In genomic region chr5:92801921-92802320, GRCh38 we compare ENCODE assay signal across 18 cellular contexts.
DNase-seq lines count a peak whose midpoint lies in the region; ATAC-seq and TF ChIP-seq lines count a peak whose summit lies in the region.
"Had no signal": no experiment of that assay in that cellular context is flagged by ENCODE, and none has a peak within 500 bp of the region (broad histone marks: within the 10 kb centered on the region; RNA-seq: fewer than 3 reads in every experiment).

No MANE protein-coding gene starts in this region.

- no peak overlapping the region for H3K56ac ChIP-seq in IMR-90 (ENCODE audit: extremely low read depth, insufficient read depth, low read length)

- POLR2A ChIA-PET in IMR-90 (lab: Charles Lee; ENCODE audit: unreplicated experiment): no interaction called here

- H3K23ac ChIP-seq in IMR-90 (ENCODE audit: low read depth, low read length): no peak overlapping the region

- H3K27me3 ChIP-seq in IMR-90 (ENCODE audit: control insufficient read depth, insufficient read depth, low read length): no peaks in the 10 kb centered on the region
- H3K27me3 ChIP-seq: gastroesophageal sphincter, upper lobe of right lung had no signal

- H3K9ac ChIP-seq in IMR-90 (ENCODE audit: low read depth, low read length): no peak overlapping the region

- H4K5ac ChIP-seq in IMR-90 (ENCODE audit: low read depth, low read length): peak overlapping the region; percentile 77; the same call in 1 of the 2 replicates

- H3K9me3 ChIP-seq in IMR-90 (ENCODE audit: control insufficient read depth, insufficient read depth, low read length): no peaks in the 10 kb centered on the region
- H3K9me3 ChIP-seq: gastroesophageal sphincter, upper lobe of right lung had no signal

- H3K9me3 Mint-ChIP-seq in activated naive CD8-positive, alpha-beta T cell treated with anti-CD3 and anti-CD28 coated beads for 36 hours: peaks cover 3% of the 10 kb centered on the region

- H4K8ac ChIP-seq in IMR-90 (ENCODE audit: low read depth in 2 of 2, low read length in 2 of 2): peak overlapping the region in 1 of 2 experiments; percentile 4; a peak in 1 of 4 replicates

- WGBS in IMR-90 (ENCODE audit: extremely low coverage in 2 of 2, insufficient read length in 1 of 2), 2 experiments: no CpG with 5 or more reads among the region's 7 CpGs

- no peak overlapping the region for H4K91ac ChIP-seq in IMR-90 (ENCODE audit: insufficient read depth, low read depth, low read length)

- TF ChIP-seq RAD21 in IMR-90 (IDR thresholded peaks at IDR 0.05; ENCODE audit: low read length): no peak

- no peaks in the 10 kb centered on the region for H3K4me1 Mint-ChIP-seq in activated naive CD8-positive, alpha-beta T cell treated with anti-CD3 and anti-CD28 coated beads for 36 hours
- H3K4me1 Mint-ChIP-seq: activated naive CD4-positive, alpha-beta T cell treated with anti-CD3 and anti-CD28 coated beads, Interleukin-2, amount 10 ng/mL, durations not matched to agents 7 days and 5 days had no signal

- no peaks in the 10 kb centered on the region for H3K36me3 Mint-ChIP-seq in activated naive CD8-positive, alpha-beta T cell treated with anti-CD3 and anti-CD28 coated beads for 36 hours
- H3K36me3 Mint-ChIP-seq: activated naive CD4-positive, alpha-beta T cell treated with anti-CD3 and anti-CD28 coated beads, Interleukin-2, amount 10 ng/mL, durations not matched to agents 7 days and 5 days had no signal

- H3K4me2 ChIP-seq in IMR-90 (ENCODE audit: low read depth, low read length): peak overlapping the region; percentile 30; the same call in 1 of the 2 replicates

- H3K14ac ChIP-seq in IMR-90 (replicated peaks; ENCODE audit: low read depth, low read length): no peak overlapping the region

- no peaks in the 10 kb centered on the region for H3K9me1 ChIP-seq in IMR-90 (ENCODE audit: insufficient read depth, low read length)

- in situ Hi-C loops in IMR-90 (cut with MboI; ENCODE audit: low sequenced_read_pairs): no loop called here

- no peak for TF ChIP-seq POLR2A in IMR-90 (IDR thresholded peaks at IDR 0.05; ENCODE audit: low read depth, low read length)
- TF ChIP-seq POLR2A in erythroblast (IDR thresholded peaks at IDR 0.05; ENCODE audit: low read length): no peak

- CTCF ChIA-PET in IMR-90 (lab: Yijun Ruan, JAX): interaction anchor here (1.0 kb wide), 1 partner anchor 114 kb away, joined by 3 read pairs; no protein-coding TSS in a partner anchor

- H2AFZ ChIP-seq in IMR-90 (replicated peaks; ENCODE audit: low read length, poor library complexity): no peak overlapping the region

- no peak overlapping the region for H3K27ac ChIP-seq in IMR-90 (ENCODE audit: insufficient read depth, low read length)
- H3K27ac ChIP-seq: cardiac muscle cell, gastroesophageal sphincter, upper lobe of right lung had no signal

- dilution Hi-C loops in IMR-90 (cut with HindIII; ENCODE audit: low sequenced_read_pairs, unreplicated experiment): no loop called here

- H3K79me1 ChIP-seq in IMR-90 (ENCODE audit: low read depth in 1 of 2, low read length in 2 of 2): no peaks in the 10 kb centered on the region

- DNase-seq in DMS153 (lab: John Stamatoyannopoulos, UW): peak; percentile 68
- no peak for DNase-seq in IMR-90
- peak; percentile 94 for DNase-seq in SHP77 treated with DMSO at 0.1 percent for 48 hours (lab: John Stamatoyannopoulos, UW)
- DNase-seq in kidney glomerular epithelial cell (lab: John Stamatoyannopoulos, UW): peak; percentile 5
- DNase-seq in activated naive CD8-positive, alpha-beta T cell treated with anti-CD3 and anti-CD28 coated beads for 36 hours: no peak
- no peak for DNase-seq in kidney tubule cell (ENCODE audit: low spot score)
- DNase-seq in erythroblast (lab: John Stamatoyannopoulos, UW): no peak
- DNase-seq: activated CD8-positive, alpha-beta memory T cell treated with anti-CD3 and anti-CD28 coated beads, Interleukin-2, amount 50 U/mL, for 48 hours; activated naive CD4-positive, alpha-beta T cell treated with anti-CD3 and anti-CD28 coated beads, Interleukin-2, amount 10 ng/mL, durations not matched to agents 7 days and 5 days; mammary epithelial cell; NCI-H1105; NCI-H82; stimulated activated CD4-positive, alpha-beta T cell treated with anti-CD3 and anti-CD28 coated beads, Interleukin-4, amount 100 ng/mL, for 4 hours; upper lobe of right lung had no signal

- H3K27ac Mint-ChIP-seq in activated naive CD8-positive, alpha-beta T cell treated with anti-CD3 and anti-CD28 coated beads for 36 hours: no peak overlapping the region
- H3K27ac Mint-ChIP-seq: activated naive CD4-positive, alpha-beta T cell treated with anti-CD3 and anti-CD28 coated beads, Interleukin-2, amount 10 ng/mL, durations not matched to agents 7 days and 5 days had no signal

- H2AK9ac ChIP-seq in IMR-90 (replicated peaks; ENCODE audit: low read depth, low read length, poor library complexity): no peak overlapping the region

- H3K4me3 ChIP-seq in IMR-90 (ENCODE audit: insufficient read depth, low read depth, low read length): no peak overlapping the region
- H3K4me3 ChIP-seq: cardiac muscle cell, gastroesophageal sphincter, upper lobe of right lung had no signal

- H4K20me1 ChIP-seq in IMR-90 (ENCODE audit: insufficient read depth, low read length): no peaks in the 10 kb centered on the region

- H3K27me3 Mint-ChIP-seq in activated naive CD8-positive, alpha-beta T cell treated with anti-CD3 and anti-CD28 coated beads for 36 hours: no peaks in the 10 kb centered on the region
- H3K27me3 Mint-ChIP-seq: activated naive CD4-positive, alpha-beta T cell treated with anti-CD3 and anti-CD28 coated beads, Interleukin-2, amount 10 ng/mL, durations not matched to agents 7 days and 5 days had no signal

- H2AK5ac ChIP-seq in IMR-90 (ENCODE audit: low read depth, low read length): no peak overlapping the region

- no peaks in the 10 kb centered on the region for H3K4me1 ChIP-seq in IMR-90 (ENCODE audit: control insufficient read depth, insufficient read depth, low read length)
- H3K4me1 ChIP-seq: upper lobe of right lung had no signal

- H3K36me3 ChIP-seq in IMR-90 (ENCODE audit: control insufficient read depth, insufficient read depth, low read length): no peaks in the 10 kb centered on the region
- H3K36me3 ChIP-seq: cardiac muscle cell, gastroesophageal sphincter, upper lobe of right lung had no signal

- ATAC-seq in IMR-90 (ENCODE audit: low read depth) (no peak), GM21737 (IDR thresholded peaks at IDR 0.05; ENCODE audit: unreplicated experiment) (no peak)
- ATAC-seq: gastroesophageal sphincter, sciatic nerve, upper lobe of right lung had no signal

- no peak overlapping the region for H2BK15ac ChIP-seq in IMR-90 (ENCODE audit: low read depth, low read length)

- H3K4me3 Mint-ChIP-seq in activated naive CD8-positive, alpha-beta T cell treated with anti-CD3 and anti-CD28 coated beads for 36 hours: no peak overlapping the region
- H3K4me3 Mint-ChIP-seq: activated naive CD4-positive, alpha-beta T cell treated with anti-CD3 and anti-CD28 coated beads, Interleukin-2, amount 10 ng/mL, durations not matched to agents 7 days and 5 days had no signal

- no peak overlapping the region for H2BK20ac ChIP-seq in IMR-90 (ENCODE audit: low read depth, low read length)

- no peak for TF ChIP-seq CTCF in IMR-90 (conservative IDR thresholded peaks at IDR 0.05; ENCODE audit: low read depth, low read length)

- H3K18ac ChIP-seq in IMR-90 (ENCODE audit: low read depth, low read length): peak overlapping the region; percentile 7; the same call in 1 of the 2 replicates

- H2BK120ac ChIP-seq in IMR-90 (ENCODE audit: low read depth, low read length): no peak overlapping the region

- intact Hi-C loops in IMR-90 (cut with micrococcal nuclease): no loop called here

- no TSS peak for BruUV-seq in IMR-90 (replicated peaks; lab: Mats Ljungman, UMichigan)

- H2BK5ac ChIP-seq in IMR-90 (ENCODE audit: low read depth, low read length, poor library complexity, severe bottlenecking): no peak overlapping the region

- H3K4ac ChIP-seq in IMR-90 (ENCODE audit: low read depth, low read length): no peak overlapping the region

TF ChIP-seq in IMR-90, 13 proteins besides CTCF, POLR2A, EP300 and RAD21:
- TF ChIP-seq NFE2L2 (IDR thresholded peaks at IDR 0.05; ENCODE audit: low read depth, low read length) (no peak), FOS (IDR thresholded peaks at IDR 0.05; ENCODE audit: low read depth, low read length) (no peak), CEBPB (IDR thresholded peaks at IDR 0.05; ENCODE audit: low read depth, low read length) (no peak), CHD1 (IDR thresholded peaks at IDR 0.05; ENCODE audit: low read depth, low read length) (no peak), MAZ (IDR thresholded peaks at IDR 0.05; ENCODE audit: borderline replicate concordance, low read depth, low read length) (no peak), SMC3 (IDR thresholded peaks at IDR 0.05; ENCODE audit: low read depth, low read length) (no peak), USF2 (IDR thresholded peaks at IDR 0.05; ENCODE audit: low read depth, low read length) (no peak), MXI1 (IDR thresholded peaks at IDR 0.05; ENCODE audit: borderline replicate concordance, low read depth, low read length) (no peak), RCOR1 (IDR thresholded peaks at IDR 0.05; ENCODE audit: insufficient replicate concordance, low read length) (no peak), RFX5 (IDR thresholded peaks at IDR 0.05; ENCODE audit: low read depth, low read length) (no peak), MAFK (IDR thresholded peaks at IDR 0.05; ENCODE audit: low read depth, low read length) (no peak), BHLHE40 (IDR thresholded peaks at IDR 0.05; ENCODE audit: low read depth, low read length) (no peak)
- TF ChIP-seq, protein P1, sequence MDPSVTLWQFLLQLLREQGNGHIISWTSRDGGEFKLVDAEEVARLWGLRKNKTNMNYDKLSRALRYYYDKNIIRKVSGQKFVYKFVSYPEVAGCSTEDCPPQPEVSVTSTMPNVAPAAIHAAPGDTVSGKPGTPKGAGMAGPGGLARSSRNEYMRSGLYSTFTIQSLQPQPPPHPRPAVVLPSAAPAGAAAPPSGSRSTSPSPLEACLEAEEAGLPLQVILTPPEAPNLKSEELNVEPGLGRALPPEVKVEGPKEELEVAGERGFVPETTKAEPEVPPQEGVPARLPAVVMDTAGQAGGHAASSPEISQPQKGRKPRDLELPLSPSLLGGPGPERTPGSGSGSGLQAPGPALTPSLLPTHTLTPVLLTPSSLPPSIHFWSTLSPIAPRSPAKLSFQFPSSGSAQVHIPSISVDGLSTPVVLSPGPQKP (IDR thresholded peaks at IDR 0.05; ENCODE audit: borderline replicate concordance, low read depth, low read length): no peak

Comparison
In these comparisons a context has a peak if more than half of its experiments do, and no peak if none do; other contexts are left out.
1. DNase-seq: peak in DMS153 (single experiment), SHP77 treated with DMSO at 0.1 percent for 48 hours (single experiment) and kidney glomerular epithelial cell (single experiment); none in IMR-90 (single experiment), activated naive CD8-positive, alpha-beta T cell treated with anti-CD3 and anti-CD28 coated beads for 36 hours (single experiment), kidney tubule cell (single experiment) and erythroblast (0 of 2).